Comparison of ENCODE assay signal across 17 cellular contexts in the genomic region with DNA sequence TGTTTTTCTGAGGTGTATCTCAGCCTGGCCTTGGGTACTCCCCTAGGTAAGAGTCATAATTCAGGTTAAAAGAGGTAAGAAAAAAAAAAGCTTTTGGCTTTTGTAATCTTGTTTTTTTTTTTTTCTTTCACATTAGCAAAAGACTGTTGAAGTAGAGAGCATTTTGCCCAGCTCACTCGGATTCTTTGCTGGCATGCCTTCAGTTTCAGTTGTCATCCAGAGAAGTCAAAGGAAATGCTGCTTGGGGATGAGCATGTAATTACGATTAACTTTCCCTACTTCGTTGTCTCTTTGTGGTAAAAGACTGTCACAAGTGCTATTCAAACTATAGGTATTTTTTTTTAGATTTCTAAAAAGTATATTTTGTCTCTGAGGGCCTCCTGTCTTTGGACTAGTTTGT. TPM values are rescaled to one million over a fixed set of nuclear protein-coding genes. Genes with fewer than 3 reads are reported as not detected.
DNase-seq lines count a peak whose midpoint lies in the region; ATAC-seq and TF ChIP-seq lines count a peak whose summit lies in the region.
"Had no signal": no experiment of that assay in that cellular context is flagged by ENCODE, and none has a peak within 500 bp of the region (broad histone marks: within the 10 kb centered on the region; RNA-seq: fewer than 3 reads in every experiment).

No MANE protein-coding gene starts in this region.

- intact Hi-C loops in esophagus muscularis mucosa (cut with DNase I), result no loop called here

- H3K27ac ChIP-seq in Karpas-422 (ENCODE audit: low read length) (peak overlapping the region; percentile 83; the same call in 1 of the 2 replicates), esophagus muscularis mucosa (replicated peaks in 1 of 4) (peak overlapping the region; percentile 42 to 98 (median 96))

- H3K4me3 ChIP-seq in Karpas-422 (ENCODE audit: low read length), result no peak overlapping the region
- H3K4me3 ChIP-seq in esophagus muscularis mucosa, result no peak overlapping the region
- H3K4me3 ChIP-seq: cardiac muscle cell had no signal

- H3K9me3 ChIP-seq in Karpas-422 (ENCODE audit: low read length) (no peaks in the 10 kb centered on the region), esophagus muscularis mucosa (no peaks in the 10 kb centered on the region)

- no peak overlapping the region for H3K9ac ChIP-seq in Karpas-422 (ENCODE audit: low read length)

- TF ChIP-seq POLR2A in esophagus muscularis mucosa (IDR thresholded peaks at IDR 0.05; ENCODE audit: low read depth), result no peak

- TF ChIP-seq EP300 in esophagus muscularis mucosa (IDR thresholded peaks at IDR 0.05), result no peak

- H3K4me1 Mint-ChIP-seq in osteocyte (ENCODE audit: unreplicated experiment), result peaks cover 89% of the 10 kb centered on the region

- H3K9me2 ChIP-seq in Karpas-422 (replicated peaks; ENCODE audit: insufficient read depth, low read length), result no peaks in the 10 kb centered on the region

- peak; percentile 30 for DNase-seq in AG08395 (ENCODE audit: low spot score)
- DNase-seq in Karpas-422, result no peak
- no peak for DNase-seq in esophagus muscularis mucosa (ENCODE audit: extremely low spot score)
- no peak for DNase-seq in osteocyte (ENCODE audit: extremely low spot score, unreplicated experiment)
- DNase-seq in HEK293T (ENCODE audit: extremely low spot score), result no peak
- DNase-seq in occipital lobe (lab: John Stamatoyannopoulos, UW), result no peak
- DNase-seq: activated CD8-positive, alpha-beta T cell treated with anti-CD3 and anti-CD28 coated beads, Interleukin-2, amount 10 ng/mL, durations not matched to agents 7 days and 5 days; effector CD8-positive, alpha-beta T cell; H7; left ventricle myocardium superior; naive thymus-derived CD8-positive, alpha-beta T cell; NCI-H526; PC-3 had no signal

- no peak overlapping the region for H3K4me3 Mint-ChIP-seq in osteocyte (ENCODE audit: unreplicated experiment)
- H3K4me3 Mint-ChIP-seq: activated CD8-positive, alpha-beta T cell treated with anti-CD3 and anti-CD28 coated beads, Interleukin-2, amount 10 ng/mL, durations not matched to agents 7 days and 5 days; activated T-helper 1 cell treated with anti-CD3 and anti-CD28 coated beads, Interleukin-12 subunit alpha, Interleukin-12 subunit beta, Interleukin-2, Interleukin-4 antibody, amounts not matched to agents 30 ng/mL and 10 ng/mL and 1 ng/mL, durations not matched to agents 14 hours and 24 hours and 36 hours had no signal

- H3K36me3 ChIP-seq in Karpas-422 (ENCODE audit: insufficient read depth, low read length) (peaks cover 13% of the 10 kb centered on the region), esophagus muscularis mucosa (no peaks in the 10 kb centered on the region)
- H3K36me3 ChIP-seq: cardiac muscle cell had no signal

- H4K20me1 ChIP-seq in Karpas-422 (ENCODE audit: insufficient read depth, low read depth, low read length), result peaks cover 22% of the 10 kb centered on the region

- POLR2A ChIA-PET in HEK293T (lab: Yijun Ruan, JAX), result no interaction called here

- H3K4me1 ChIP-seq in Karpas-422 (ENCODE audit: low read length) (peaks cover 96% of the 10 kb centered on the region), esophagus muscularis mucosa (peaks cover 64 to 93% (median 90%) of the 10 kb centered on the region in 4 donors)

- no peak overlapping the region for H2AFZ ChIP-seq in Karpas-422 (ENCODE audit: low read length)

- no peaks in the 10 kb centered on the region for H3K9me3 Mint-ChIP-seq in osteocyte (ENCODE audit: unreplicated experiment)
- H3K9me3 Mint-ChIP-seq: activated T-helper 1 cell treated with anti-CD3 and anti-CD28 coated beads, Interleukin-12 subunit alpha, Interleukin-12 subunit beta, Interleukin-2, Interleukin-4 antibody, amounts not matched to agents 30 ng/mL and 10 ng/mL and 1 ng/mL, durations not matched to agents 14 hours and 24 hours and 36 hours; naive thymus-derived CD8-positive, alpha-beta T cell had no signal

- no peak for ATAC-seq in HG03280 (IDR thresholded peaks at IDR 0.05; ENCODE audit: unreplicated experiment)
- no peak for ATAC-seq in GM21528 (IDR thresholded peaks at IDR 0.05; ENCODE audit: low FRiP score, unreplicated experiment)
- ATAC-seq: activated CD8-positive, alpha-beta T cell treated with anti-CD3 and anti-CD28 coated beads, Interleukin-2, amount 10 ng/mL, durations not matched to agents 7 days and 5 days; left ventricle myocardium superior; naive thymus-derived CD8-positive, alpha-beta T cell; PC-3 had no signal

- WGBS in esophagus muscularis mucosa, result 21% methylated on average over 3 of the region's 3 CpGs

- no peak for TF ChIP-seq CTCF in esophagus muscularis mucosa (IDR thresholded peaks at IDR 0.05)
- TF ChIP-seq CTCF in osteocyte (IDR thresholded peaks at IDR 0.05), result no peak

- H3K27me3 ChIP-seq in Karpas-422 (ENCODE audit: low read length) (no peaks in the 10 kb centered on the region), esophagus muscularis mucosa (no peaks in the 10 kb centered on the region)
- H3K27me3 ChIP-seq: cardiac muscle cell had no signal

- peak overlapping the region; percentile 50 for H3K27ac Mint-ChIP-seq in osteocyte (ENCODE audit: unreplicated experiment)
- H3K27ac Mint-ChIP-seq: activated CD8-positive, alpha-beta T cell treated with anti-CD3 and anti-CD28 coated beads, Interleukin-2, amount 10 ng/mL, durations not matched to agents 7 days and 5 days; activated T-helper 1 cell treated with anti-CD3 and anti-CD28 coated beads, Interleukin-12 subunit alpha, Interleukin-12 subunit beta, Interleukin-2, Interleukin-4 antibody, amounts not matched to agents 30 ng/mL and 10 ng/mL and 1 ng/mL, durations not matched to agents 14 hours and 24 hours and 36 hours had no signal

- H3K36me3 Mint-ChIP-seq in osteocyte (ENCODE audit: unreplicated experiment), result peaks cover 6% of the 10 kb centered on the region

- no peaks in the 10 kb centered on the region for H3K27me3 Mint-ChIP-seq in osteocyte (ENCODE audit: unreplicated experiment)
- H3K27me3 Mint-ChIP-seq: naive thymus-derived CD8-positive, alpha-beta T cell had no signal

- CTCF ChIA-PET in HEK293T (lab: Yijun Ruan, JAX), result interaction anchor here (0.6 kb wide), 1 partner anchor 32 kb away, joined by 3 read pairs; no protein-coding TSS in a partner anchor

- H3K4me2 ChIP-seq in Karpas-422 (ENCODE audit: low read depth, low read length, poor library complexity, severe bottlenecking), result no peak overlapping the region

- H3K79me2 ChIP-seq in Karpas-422 (ENCODE audit: low read length), result peaks cover 99% of the 10 kb centered on the region

TF ChIP-seq in HEK293T, 16 proteins besides CTCF, POLR2A, EP300 and RAD21:
- TF ChIP-seq, protein P1, sequence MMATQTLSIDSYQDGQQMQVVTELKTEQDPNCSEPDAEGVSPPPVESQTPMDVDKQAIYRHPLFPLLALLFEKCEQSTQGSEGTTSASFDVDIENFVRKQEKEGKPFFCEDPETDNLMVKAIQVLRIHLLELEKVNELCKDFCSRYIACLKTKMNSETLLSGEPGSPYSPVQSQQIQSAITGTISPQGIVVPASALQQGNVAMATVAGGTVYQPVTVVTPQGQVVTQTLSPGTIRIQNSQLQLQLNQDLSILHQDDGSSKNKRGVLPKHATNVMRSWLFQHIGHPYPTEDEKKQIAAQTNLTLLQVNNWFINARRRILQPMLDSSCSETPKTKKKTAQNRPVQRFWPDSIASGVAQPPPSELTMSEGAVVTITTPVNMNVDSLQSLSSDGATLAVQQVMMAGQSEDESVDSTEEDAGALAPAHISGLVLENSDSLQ (IDR thresholded peaks at IDR 0.05), result no peak
- no peak for TF ChIP-seq ELF4 (IDR thresholded peaks at IDR 0.05)
- TF ChIP-seq NFRKB (IDR thresholded peaks at IDR 0.05), result no peak
- no peak for TF ChIP-seq L3MBTL2 (conservative IDR thresholded peaks at IDR 0.05)
- no peak for TF ChIP-seq TARDBP (IDR thresholded peaks at IDR 0.05)
- no peak for TF ChIP-seq ARNT (IDR thresholded peaks at IDR 0.05)
- no peak for TF ChIP-seq FOXA1 (IDR thresholded peaks at IDR 0.05)
- no peak for TF ChIP-seq HDGF (IDR thresholded peaks at IDR 0.05; ENCODE audit: borderline replicate concordance)

RNA-seq across cellular contexts. Expression of gene BACH1, which starts 6.3 kb away (rescaled TPM):
- total RNA-seq in Karpas-422 (2014; rRNA removed; shearing (Covaris generic); ENCODE audit: low replicate concordance), result 30.7 and 42.0 TPM in 2 replicates
- total RNA-seq in esophagus muscularis mucosa (10 to 100 TPM; 43.8 to 86.3 (median 50.9) TPM), osteocyte (93.8 and 95.0 TPM in 2 replicates), occipital lobe (127 TPM)
